In the genomic region with DNA sequence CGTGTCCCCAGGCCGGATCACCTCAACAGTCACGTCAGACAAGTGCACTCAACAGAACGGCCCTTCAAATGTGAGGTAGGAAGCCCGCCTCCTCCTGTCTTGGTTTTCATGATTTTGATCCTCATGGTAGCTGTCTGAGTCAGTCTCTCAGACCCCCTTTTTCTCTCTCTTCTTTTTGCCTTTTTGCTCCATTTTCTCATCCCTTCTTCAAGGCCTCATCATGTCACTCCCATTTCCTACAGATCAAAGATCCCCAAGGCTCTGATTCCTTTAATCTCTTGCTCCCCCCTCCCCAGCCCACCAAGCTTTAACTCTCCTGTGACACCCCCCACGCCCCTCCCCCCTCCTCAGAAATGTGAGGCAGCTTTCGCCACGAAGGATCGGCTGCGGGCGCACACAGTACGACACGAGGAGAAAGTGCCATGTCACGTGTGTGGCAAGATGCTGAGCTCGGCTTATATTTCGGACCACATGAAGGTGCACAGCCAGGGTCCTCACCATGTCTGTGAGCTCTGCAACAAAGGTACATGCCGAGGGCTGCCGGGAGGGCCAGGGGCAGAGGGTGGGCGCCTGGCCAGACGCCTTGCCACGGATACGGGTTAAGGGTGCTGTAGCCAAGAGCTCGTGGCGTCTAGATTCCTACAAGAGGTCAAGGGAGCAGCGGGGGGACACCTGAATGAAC, we compare ENCODE assay signal across 8 cellular contexts. TPM values are rescaled to one million over a fixed set of nuclear protein-coding genes. Genes with fewer than 3 reads are reported as not detected.
DNase-seq lines count a peak whose midpoint lies in the region; ATAC-seq and TF ChIP-seq lines count a peak whose summit lies in the region.

No MANE protein-coding gene starts in this region.

- peaks cover 19% of the 10 kb centered on the region for H4K20me1 ChIP-seq in osteoblast (ENCODE audit: insufficient read depth, low read length)

- H3K4me2 ChIP-seq in osteoblast (ENCODE audit: insufficient read depth, low read length), result peak overlapping the region; percentile 84

- H3K36me3 Mint-ChIP-seq in effector memory CD8-positive, alpha-beta T cell (ENCODE audit: insufficient read depth), result peaks cover 75% of the 10 kb centered on the region

- H3K36me3 ChIP-seq in SJCRH30 (peaks cover 31% of the 10 kb centered on the region), osteoblast (ENCODE audit: insufficient read depth, low read length) (peaks cover 22% of the 10 kb centered on the region)

- DNase-seq in GM12864 (ENCODE audit: low read depth) (no peak), SJCRH30 (no peak), osteoblast (ENCODE audit: insufficient read length, low spot score, missing footprints) (peak; percentile 59), AG08396 (ENCODE audit: low spot score) (no peak)
- DNase-seq in effector memory CD8-positive, alpha-beta T cell, result peak in 1 of 3 experiments; percentile 24

- no peak for TF ChIP-seq CTCF in GM12864 (IDR thresholded peaks at IDR 0.05; ENCODE audit: low read depth, low read length, missing control alignments)
- TF ChIP-seq CTCF in osteoblast (IDR thresholded peaks at IDR 0.05; ENCODE audit: extremely low read depth, low read depth, low read length), result no peak

- H3K27ac ChIP-seq in SJCRH30, result no peak overlapping the region; the same call in 1 of the 2 replicates
- peak overlapping the region; percentile 70 for H3K27ac ChIP-seq in osteoblast (ENCODE audit: low read depth, low read length)

- no peaks in the 10 kb centered on the region for H3K9me3 Mint-ChIP-seq in effector memory CD8-positive, alpha-beta T cell

- H2AFZ ChIP-seq in osteoblast (ENCODE audit: low read length), result peak overlapping the region; percentile 40

- H3K27ac Mint-ChIP-seq in effector memory CD8-positive, alpha-beta T cell, result peak overlapping the region; percentile 94 to 96

- H3K4me1 ChIP-seq in SJCRH30 (peaks cover 20% of the 10 kb centered on the region), osteoblast (ENCODE audit: insufficient read depth, low read length) (peaks cover 52% of the 10 kb centered on the region)

- H3K4me3 ChIP-seq in GM12864 (ENCODE audit: low read depth, low read length), result peak overlapping the region; percentile 89
- peak overlapping the region; percentile 63 for H3K4me3 ChIP-seq in SJCRH30
- peak overlapping the region; percentile 71 for H3K4me3 ChIP-seq in osteoblast (ENCODE audit: insufficient read depth, low read length)

- no peak for ATAC-seq in effector memory CD8-positive, alpha-beta T cell (replicated peaks)
- ATAC-seq in HG03354 (IDR thresholded peaks at IDR 0.05; ENCODE audit: poor library complexity, severe bottlenecking, unreplicated experiment) (no peak), GM21390 (IDR thresholded peaks at IDR 0.05; ENCODE audit: unreplicated experiment) (no peak), HG02763 (IDR thresholded peaks at IDR 0.05; ENCODE audit: unreplicated experiment) (no peak)

- H3K79me2 ChIP-seq in osteoblast (ENCODE audit: insufficient read depth, low read length), result peaks cover 19% of the 10 kb centered on the region

- H3K27me3 ChIP-seq in SJCRH30 (no peaks in the 10 kb centered on the region), osteoblast (ENCODE audit: insufficient read depth, low read length) (no peaks in the 10 kb centered on the region)

- H3K27me3 Mint-ChIP-seq in effector memory CD8-positive, alpha-beta T cell, result no peaks in the 10 kb centered on the region

- H3K9me3 ChIP-seq in SJCRH30 (replicated peaks) (no peaks in the 10 kb centered on the region), osteoblast (ENCODE audit: low read depth, low read length) (no peaks in the 10 kb centered on the region)

- peak overlapping the region; percentile 83 to 95 for H3K4me3 Mint-ChIP-seq in effector memory CD8-positive, alpha-beta T cell

- peaks cover 48 to 53% of the 10 kb centered on the region in 2 donors for H3K4me1 Mint-ChIP-seq in effector memory CD8-positive, alpha-beta T cell (ENCODE audit: low read depth in 2 of 2)

RNA-seq across cellular contexts. Expression of a gene that starts 2.0 kb away (rescaled TPM):
- 186 and 221 TPM in 2 replicates for total RNA-seq in SJCRH30 (2014; rRNA removed; shearing (Covaris generic))
- total RNA-seq in osteoblast, result 221 and 267 TPM in 2 replicates

RNA-seq across cellular contexts. Expression of a gene that starts 3.6 kb away (rescaled TPM):
- total RNA-seq in SJCRH30 (2014; rRNA removed; shearing (Covaris generic)), result 0.81 and 1.5 TPM in 2 replicates
- 1.4 and 4.1 TPM in 2 replicates for total RNA-seq in osteoblast

RNA-seq across cellular contexts. Expression of a gene that starts 7.6 kb away (rescaled TPM):
- total RNA-seq in SJCRH30 (2014; rRNA removed; shearing (Covaris generic)), result 25.1 and 28.2 TPM in 2 replicates
- 16.8 and 19.9 TPM in 2 replicates for total RNA-seq in osteoblast

RNA-seq across cellular contexts. Expression of a gene that starts 11.9 kb away (rescaled TPM):
- total RNA-seq in SJCRH30 (2014; rRNA removed; shearing (Covaris generic)), result 0.61 and 0.63 TPM in 2 replicates
- 273 and 274 TPM in 2 replicates for total RNA-seq in osteoblast

RNA-seq across cellular contexts. Expression of a gene that starts 17.8 kb away (rescaled TPM):
- total RNA-seq in SJCRH30 (2014; rRNA removed; shearing (Covaris generic)), result 115 and 122 TPM in 2 replicates
- 8.3 and 12.4 TPM in 2 replicates for total RNA-seq in osteoblast
